17 cellular contexts compared by ENCODE assay signal in the genomic region with DNA sequence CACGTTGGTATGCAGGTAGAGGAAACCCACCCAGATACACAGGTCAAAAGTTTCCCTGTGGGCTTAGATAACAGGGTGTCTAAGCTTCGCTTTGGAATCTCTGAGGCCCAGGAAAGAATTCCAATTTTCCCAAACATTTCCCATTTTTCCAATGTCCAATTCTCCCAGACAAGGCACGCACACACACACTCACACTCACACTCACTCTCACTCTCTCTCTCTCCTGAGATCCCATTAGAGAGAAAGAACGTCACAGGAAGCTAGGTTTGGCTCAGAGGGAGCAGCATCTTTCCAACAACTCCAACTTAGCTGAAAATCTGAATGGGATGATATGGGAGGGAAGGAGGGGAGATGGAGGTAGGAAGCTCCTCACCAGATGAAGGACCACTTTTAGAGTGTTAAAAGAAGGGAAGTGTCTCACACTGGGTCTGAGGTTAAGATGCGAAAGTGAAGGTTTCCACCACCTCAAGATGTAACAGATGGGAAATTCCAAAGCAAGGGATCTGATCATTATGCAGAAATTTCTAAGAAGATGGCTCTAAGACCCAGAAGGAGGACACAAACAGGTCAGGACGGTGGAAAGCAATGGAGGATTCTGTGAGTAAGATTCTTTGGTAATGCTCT.
"Had no signal": no experiment of that assay in that cellular context is flagged by ENCODE, and none has a peak within 500 bp of the region (broad histone marks: within the 10 kb centered on the region; RNA-seq: fewer than 3 reads in every experiment).

No MANE protein-coding gene starts in this region.

- H3K27ac Mint-ChIP-seq: activated naive CD4-positive, alpha-beta T cell treated with anti-CD3 and anti-CD28 coated beads for 36 hours; brain; T-helper 17 cell had no signal

- H3K27me3 ChIP-seq: heart left ventricle, right lobe of liver, thyroid gland, upper lobe of right lung had no signal

- H3K36me3 Mint-ChIP-seq: brain had no signal

- H3K9me3 ChIP-seq: heart left ventricle, mucosa of descending colon, right lobe of liver, thyroid gland, upper lobe of right lung had no signal

- DNase-seq: activated CD4-positive, alpha-beta T cell treated with anti-CD3 and anti-CD28 coated beads for 48 hours; activated CD4-positive, CD25-positive, alpha-beta regulatory T cell; activated naive CD4-positive, alpha-beta T cell treated with anti-CD3 and anti-CD28 coated beads for 36 hours; activated T-cell treated with anti-CD3 and anti-CD28 coated beads, Interleukin-2, amount 50 U/mL, for 1 hour; heart left ventricle; left cardiac atrium; mesendoderm; mucosa of descending colon; occipital lobe; right lobe of liver; stimulated activated CD4-positive, alpha-beta T cell treated with anti-CD3 and anti-CD28 coated beads, Interleukin-15, amount 100 ng/mL, for 24 hours; stimulated activated naive CD4-positive, alpha-beta T cell; T-helper 17 cell; thyroid gland; upper lobe of right lung had no signal

- H3K4me1 ChIP-seq: right lobe of liver had no signal

- H3K36me3 ChIP-seq: right lobe of liver, thyroid gland, upper lobe of right lung had no signal

- H3K9me3 Mint-ChIP-seq: activated naive CD4-positive, alpha-beta T cell treated with anti-CD3 and anti-CD28 coated beads for 36 hours; brain had no signal

- H3K4me3 Mint-ChIP-seq: activated naive CD4-positive, alpha-beta T cell treated with anti-CD3 and anti-CD28 coated beads for 36 hours; brain; T-helper 17 cell had no signal

- H3K4me3 ChIP-seq: heart left ventricle, mucosa of descending colon, right lobe of liver, smooth muscle cell, thyroid gland, upper lobe of right lung had no signal

- H3K27ac ChIP-seq: heart left ventricle, right lobe of liver, thyroid gland, upper lobe of right lung had no signal

- ATAC-seq: heart left ventricle, left cardiac atrium, mucosa of descending colon, right lobe of liver, T-helper 17 cell, upper lobe of right lung had no signal
